ENCODE assay signal across 32 cellular contexts in the genomic region with DNA sequence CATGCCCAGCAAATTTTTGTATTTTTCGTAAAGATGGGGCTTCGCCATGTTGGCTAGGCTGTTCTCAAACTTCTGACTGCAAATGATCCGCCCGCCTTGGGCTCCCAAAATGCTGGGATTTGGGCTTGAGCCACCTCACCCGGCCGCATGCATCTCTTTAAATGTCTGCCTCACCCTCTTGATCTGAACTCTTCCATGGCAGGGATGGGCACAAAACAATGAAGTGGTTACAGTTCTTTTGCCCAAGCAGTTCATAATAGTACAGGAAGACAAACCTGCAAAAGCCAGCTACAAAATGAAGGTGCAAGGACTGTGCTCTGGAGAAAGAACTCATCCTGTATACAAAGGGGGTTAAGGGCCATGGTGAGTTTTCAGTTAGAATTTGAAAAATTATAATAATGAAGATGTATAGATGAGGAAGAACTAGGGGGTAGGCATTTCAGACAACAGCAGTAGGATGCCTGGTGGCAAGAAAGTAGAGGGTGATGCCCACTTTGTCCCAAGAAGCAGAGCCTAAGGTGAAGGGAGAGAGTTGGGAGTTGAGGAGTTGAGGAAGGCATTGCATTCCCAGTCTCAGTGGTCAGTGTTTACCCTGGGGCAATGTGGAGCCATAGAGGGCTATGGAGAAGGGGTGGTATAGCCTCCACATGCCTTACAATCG.
"Had no signal": no experiment of that assay in that cellular context is flagged by ENCODE, and none has a peak within 500 bp of the region (broad histone marks: within the 10 kb centered on the region; RNA-seq: fewer than 3 reads in every experiment).

No MANE protein-coding gene starts in this region.

- H3K36me3 Mint-ChIP-seq: activated CD4-positive, alpha-beta memory T cell treated with anti-CD3 and anti-CD28 coated beads for 36 hours; activated naive CD4-positive, alpha-beta T cell treated with anti-CD3 and anti-CD28 coated beads, Interleukin-2, amount 50 U/mL, for 72 hours; activated naive CD8-positive, alpha-beta T cell treated with anti-CD3 and anti-CD28 coated beads for 36 hours; T-cell had no signal

- H3K4me1 Mint-ChIP-seq: activated B cell treated with CpG ODN at 0.5 μM for 24 hours; activated CD4-positive, alpha-beta T cell treated with anti-CD3 and anti-CD28 coated beads, Interleukin-2, amount 10 ng/mL, durations not matched to agents 24 days and 14 days; activated naive CD8-positive, alpha-beta T cell treated with anti-CD3 and anti-CD28 coated beads for 36 hours; activated T-helper 17 cell treated with anti-CD3 and anti-CD28 coated beads, Interleukin-2, amount 50 U/mL, for 72 hours; T-cell; T-helper 17 cell had no signal

- H3K4me3 ChIP-seq: adrenal gland, body of pancreas, breast epithelium had no signal

- DNase-seq: activated B cell treated with CpG ODN at 0.5 μM for 24 hours; activated CD4-positive, alpha-beta memory T cell treated with anti-CD3 and anti-CD28 coated beads for 36 hours; activated CD4-positive, alpha-beta T cell treated with anti-CD3 and anti-CD28 coated beads for 4 hours; activated CD4-positive, alpha-beta T cell treated with anti-CD3 and anti-CD28 coated beads, Interleukin-2, amount 10 ng/mL, durations not matched to agents 24 days and 14 days; activated CD4-positive, alpha-beta T cell treated with anti-CD3 and anti-CD28 coated beads, Interleukin-2, amount 50 U/mL, for 1 hour; activated CD4-positive, alpha-beta T cell treated with anti-CD3 and anti-CD28 coated beads, Interleukin-2, amount 50 U/mL, for 4 hours; activated CD4-positive, CD25-positive, alpha-beta regulatory T cell treated with anti-CD3 and anti-CD28 coated beads, Interleukin-2, amount 50 U/mL, for 72 hours; activated CD8-positive, alpha-beta memory T cell treated with anti-CD3 and anti-CD28 coated beads, Interleukin-2, amount 50 U/mL, for 4 hours; activated CD8-positive, alpha-beta T cell treated with anti-CD3 and anti-CD28 coated beads for 36 hours; activated effector memory CD4-positive, alpha-beta T cell treated with anti-CD3 and anti-CD28 coated beads, Interleukin-2, amount 50 U/mL, for 16 hours; activated gamma-delta T cell treated with Interleukin-2 at 50 U/mL for 16 hours; activated naive CD4-positive, alpha-beta T cell; activated naive CD4-positive, alpha-beta T cell treated with anti-CD3 and anti-CD28 coated beads for 36 hours; activated naive CD4-positive, alpha-beta T cell treated with anti-CD3 and anti-CD28 coated beads, Interleukin-2, amount 50 U/mL, for 16 hours; activated naive CD8-positive, alpha-beta T cell treated with anti-CD3 and anti-CD28 coated beads for 36 hours; activated T-cell treated with anti-CD3 and anti-CD28 coated beads for 4 hours; activated T-cell treated with anti-CD3 and anti-CD28 coated beads, Interleukin-2, amount 50 U/mL, for 1 hour; activated T-cell treated with anti-CD3 and anti-CD28 coated beads, Interleukin-2, amount 50 U/mL, for 4 hours; activated T-cell treated with anti-CD3 and anti-CD28 coated beads, Interleukin-2, amount 50 U/mL, for 72 hours; adrenal gland; amniotic stem cell; body of pancreas; brain microvascular endothelial cell; central memory CD4-positive, alpha-beta T cell; T-cell; T-helper 17 cell; T-helper 9 cell had no signal

- H3K4me3 Mint-ChIP-seq: activated B cell treated with CpG ODN at 0.5 μM for 24 hours; activated CD4-positive, alpha-beta memory T cell treated with anti-CD3 and anti-CD28 coated beads for 36 hours; activated CD4-positive, alpha-beta T cell treated with anti-CD3 and anti-CD28 coated beads, Interleukin-2, amount 10 ng/mL, durations not matched to agents 24 days and 14 days; activated CD8-positive, alpha-beta T cell treated with anti-CD3 and anti-CD28 coated beads for 36 hours; activated naive CD4-positive, alpha-beta T cell treated with anti-CD3 and anti-CD28 coated beads for 36 hours; activated naive CD8-positive, alpha-beta T cell treated with anti-CD3 and anti-CD28 coated beads for 36 hours; activated T-cell treated with anti-CD3 and anti-CD28 coated beads, Interleukin-2, amount 50 U/mL, for 4 hours; activated T-cell treated with anti-CD3 and anti-CD28 coated beads, Interleukin-2, amount 50 U/mL, for 72 hours; activated T-helper 1 cell treated with anti-CD3 and anti-CD28 coated beads, Interleukin-12 subunit alpha, Interleukin-12 subunit beta, Interleukin-2, Interleukin-4 antibody, amounts not matched to agents 30 ng/mL and 10 ng/mL and 1 ng/mL, durations not matched to agents 14 hours and 24 hours and 36 hours; activated T-helper 17 cell treated with anti-CD3 and anti-CD28 coated beads, Interleukin-2, amount 50 U/mL, for 72 hours; T-cell; T-helper 17 cell had no signal

- H3K27me3 ChIP-seq: body of pancreas, brain microvascular endothelial cell had no signal

- H3K27me3 Mint-ChIP-seq: activated B cell treated with CpG ODN at 0.5 μM for 24 hours; activated CD4-positive, alpha-beta memory T cell treated with anti-CD3 and anti-CD28 coated beads for 36 hours; activated naive CD8-positive, alpha-beta T cell treated with anti-CD3 and anti-CD28 coated beads for 36 hours; T-cell; T-helper 17 cell had no signal

- H3K27ac Mint-ChIP-seq: activated B cell treated with CpG ODN at 0.5 μM for 24 hours; activated CD4-positive, alpha-beta memory T cell treated with anti-CD3 and anti-CD28 coated beads for 36 hours; activated CD4-positive, alpha-beta T cell treated with anti-CD3 and anti-CD28 coated beads, Interleukin-2, amount 10 ng/mL, durations not matched to agents 24 days and 14 days; activated CD8-positive, alpha-beta T cell treated with anti-CD3 and anti-CD28 coated beads for 36 hours; activated naive CD4-positive, alpha-beta T cell treated with anti-CD3 and anti-CD28 coated beads for 36 hours; activated naive CD4-positive, alpha-beta T cell treated with anti-CD3 and anti-CD28 coated beads, Interleukin-2, amount 50 U/mL, for 72 hours; activated naive CD8-positive, alpha-beta T cell treated with anti-CD3 and anti-CD28 coated beads for 36 hours; activated T-cell treated with anti-CD3 and anti-CD28 coated beads, Interleukin-2, amount 50 U/mL, for 72 hours; activated T-helper 1 cell treated with anti-CD3 and anti-CD28 coated beads, Interleukin-12 subunit alpha, Interleukin-12 subunit beta, Interleukin-2, Interleukin-4 antibody, amounts not matched to agents 30 ng/mL and 10 ng/mL and 1 ng/mL, durations not matched to agents 14 hours and 24 hours and 36 hours; activated T-helper 17 cell treated with anti-CD3 and anti-CD28 coated beads, Interleukin-2, amount 50 U/mL, for 72 hours; T-cell; T-helper 17 cell had no signal

- H3K4me1 ChIP-seq: adrenal gland, body of pancreas, breast epithelium had no signal

- H3K36me3 ChIP-seq: adrenal gland, brain microvascular endothelial cell, breast epithelium had no signal

- H3K27ac ChIP-seq: adrenal gland, body of pancreas, brain microvascular endothelial cell, breast epithelium, VCaP had no signal

- H3K9me3 Mint-ChIP-seq: activated B cell treated with CpG ODN at 0.5 μM for 24 hours; activated CD4-positive, alpha-beta memory T cell treated with anti-CD3 and anti-CD28 coated beads for 36 hours; activated CD4-positive, alpha-beta T cell treated with anti-CD3 and anti-CD28 coated beads, Interleukin-2, amount 10 ng/mL, durations not matched to agents 24 days and 14 days; activated CD8-positive, alpha-beta T cell treated with anti-CD3 and anti-CD28 coated beads for 36 hours; activated naive CD4-positive, alpha-beta T cell treated with anti-CD3 and anti-CD28 coated beads for 36 hours; activated naive CD4-positive, alpha-beta T cell treated with anti-CD3 and anti-CD28 coated beads, Interleukin-2, amount 50 U/mL, for 72 hours; activated naive CD8-positive, alpha-beta T cell treated with anti-CD3 and anti-CD28 coated beads for 36 hours; activated T-cell treated with anti-CD3 and anti-CD28 coated beads, Interleukin-2, amount 50 U/mL, for 4 hours; activated T-cell treated with anti-CD3 and anti-CD28 coated beads, Interleukin-2, amount 50 U/mL, for 72 hours; activated T-helper 1 cell treated with anti-CD3 and anti-CD28 coated beads, Interleukin-12 subunit alpha, Interleukin-12 subunit beta, Interleukin-2, Interleukin-4 antibody, amounts not matched to agents 30 ng/mL and 10 ng/mL and 1 ng/mL, durations not matched to agents 14 hours and 24 hours and 36 hours; activated T-helper 17 cell treated with anti-CD3 and anti-CD28 coated beads, Interleukin-2, amount 50 U/mL, for 72 hours; T-cell had no signal

- H3K9me3 ChIP-seq: adrenal gland, body of pancreas, breast epithelium had no signal
